ENCODE assay signal across 1 cellular context in genomic region chr11:68016161-68016903, GRCh38.
TF ChIP-seq lines count a peak whose summit lies in the region.

No MANE protein-coding gene starts in this region.

TF ChIP-seq in H1, 55 proteins besides CTCF, POLR2A, EP300 and RAD21:
- TF ChIP-seq USF2 (IDR thresholded peaks at IDR 0.05; ENCODE audit: low read length) (no peak), KDM1A (IDR thresholded peaks at IDR 0.05; ENCODE audit: borderline replicate concordance, low read length) (peak; percentile 36; the same call in 1 of the 2 replicates)
